20 cellular contexts compared by ENCODE assay signal in the genomic region with DNA sequence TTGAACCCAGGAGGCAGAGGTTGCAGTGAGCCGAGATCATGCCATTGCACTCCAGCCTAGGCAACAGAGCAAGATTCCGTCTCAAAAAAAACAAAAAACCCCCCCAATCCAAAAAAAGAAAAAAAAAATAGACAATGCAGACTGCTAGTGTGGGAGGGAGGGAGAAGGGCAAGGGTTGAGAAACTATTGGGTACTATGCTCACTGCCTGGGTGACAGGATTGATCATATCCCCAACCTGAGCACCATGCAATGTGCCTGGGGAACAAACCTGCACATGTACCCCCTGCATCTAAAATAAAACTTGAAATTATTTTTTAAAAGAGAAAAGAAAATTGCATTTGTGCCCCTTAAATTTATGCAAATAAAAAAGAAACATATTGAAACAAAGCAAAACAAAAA.
DNase-seq lines count a peak whose midpoint lies in the region; ATAC-seq and TF ChIP-seq lines count a peak whose summit lies in the region.
"Had no signal": no experiment of that assay in that cellular context is flagged by ENCODE, and none has a peak within 500 bp of the region (broad histone marks: within the 10 kb centered on the region; RNA-seq: fewer than 3 reads in every experiment).

No MANE protein-coding gene starts in this region.

- H3K9ac ChIP-seq in mesenchymal stem cell (ENCODE audit: low read length) (no peak overlapping the region), trophoblast cell (ENCODE audit: low read length) (no peak overlapping the region)

- H3K4me2 ChIP-seq in mesenchymal stem cell (ENCODE audit: low read length, poor library complexity, severe bottlenecking) (no peak overlapping the region), trophoblast cell (ENCODE audit: low read length) (peak overlapping the region; percentile 21)

- no peaks in the 10 kb centered on the region for H3K36me3 Mint-ChIP-seq in activated naive CD4-positive, alpha-beta T cell treated with anti-CD3 and anti-CD28 coated beads, Interleukin-2, amount 50 U/mL, for 72 hours

- H3K4ac ChIP-seq in mesenchymal stem cell (ENCODE audit: low read depth in 1 of 2, low read length in 2 of 2), result no peak overlapping the region
- peak overlapping the region; percentile 96 for H3K4ac ChIP-seq in trophoblast cell (ENCODE audit: low read depth, low read length)

- H3K79me1 ChIP-seq in mesenchymal stem cell (replicated peaks; ENCODE audit: low read length, poor library complexity, severe bottlenecking) (no peaks in the 10 kb centered on the region), trophoblast cell (ENCODE audit: low read length) (peaks cover 47% of the 10 kb centered on the region)

- ATAC-seq in activated naive CD4-positive, alpha-beta T cell treated with anti-CD3 and anti-CD28 coated beads, Interleukin-2, amount 50 U/mL, for 72 hours, result no peak
- no peak for ATAC-seq in upper lobe of right lung
- ATAC-seq in HG02840 (IDR thresholded peaks at IDR 0.05; ENCODE audit: low FRiP score, unreplicated experiment), result no peak
- ATAC-seq: HCT116 had no signal

- peaks cover 10% of the 10 kb centered on the region for H3K79me2 ChIP-seq in trophoblast cell (ENCODE audit: control insufficient read depth, insufficient read depth, low read length, poor library complexity)

- H3K4me1 ChIP-seq in A673 (ENCODE audit: insufficient read depth, low read length, poor library complexity, severe bottlenecking) (peaks cover 30% of the 10 kb centered on the region), mesenchymal stem cell (ENCODE audit: control insufficient read depth, insufficient read depth, low read depth, low read length) (peaks cover 17% of the 10 kb centered on the region), trophoblast cell (ENCODE audit: control insufficient read depth in 1 of 2, insufficient read depth in 2 of 2, low read length in 2 of 2) (peaks cover 26 to 28% of the 10 kb centered on the region in 2 experiments), upper lobe of right lung (peaks cover 3% of the 10 kb centered on the region)

- no peaks in the 10 kb centered on the region for H3K9me3 Mint-ChIP-seq in activated naive CD4-positive, alpha-beta T cell treated with anti-CD3 and anti-CD28 coated beads, Interleukin-2, amount 50 U/mL, for 72 hours

- H3K27ac ChIP-seq in A673 (ENCODE audit: low read depth, low read length, poor library complexity, severe bottlenecking) (peak overlapping the region; percentile 90), RWPE1 (0 out of 2 replicates have a peak overlapping the region, but pooled peaks have one; percentile 28), mesenchymal stem cell (ENCODE audit: low read length, poor library complexity, severe bottlenecking) (peak overlapping the region; percentile 62), trophoblast cell (ENCODE audit: low read depth, low read length) (peak overlapping the region; percentile 94), upper lobe of right lung (no peak overlapping the region)

- H4K8ac ChIP-seq in mesenchymal stem cell (ENCODE audit: low read length) (no peak overlapping the region), trophoblast cell (ENCODE audit: low read depth, low read length) (peak overlapping the region; percentile 40)

- no peak overlapping the region for H4K12ac ChIP-seq in trophoblast cell (ENCODE audit: low read depth, low read length)

- H3K9me3 ChIP-seq in A673 (ENCODE audit: low read depth, low read length, poor library complexity, severe bottlenecking) (no peaks in the 10 kb centered on the region), mesenchymal stem cell (ENCODE audit: control insufficient read depth, low read length) (peaks cover 1% of the 10 kb centered on the region), trophoblast cell (ENCODE audit: insufficient read depth, low read depth, low read length) (no peaks in the 10 kb centered on the region), upper lobe of right lung (no peaks in the 10 kb centered on the region)

- H3K27ac Mint-ChIP-seq in activated naive CD4-positive, alpha-beta T cell treated with anti-CD3 and anti-CD28 coated beads, Interleukin-2, amount 50 U/mL, for 72 hours, result no peak overlapping the region
- H3K27ac Mint-ChIP-seq: B cell had no signal

- H3K23ac ChIP-seq in mesenchymal stem cell (ENCODE audit: low read length in 2 of 2) (no peak overlapping the region), trophoblast cell (ENCODE audit: low read length) (no peak overlapping the region)

- H2BK5ac ChIP-seq in mesenchymal stem cell (ENCODE audit: low read depth, low read length, poor library complexity, severe bottlenecking), result no peak overlapping the region
- peak overlapping the region; percentile 99 for H2BK5ac ChIP-seq in trophoblast cell (ENCODE audit: low read depth, low read length, poor library complexity)

- H2BK120ac ChIP-seq in mesenchymal stem cell (ENCODE audit: low read depth, low read length) (no peak overlapping the region), trophoblast cell (ENCODE audit: insufficient read depth, low read length, poor library complexity) (peak overlapping the region; percentile 96)

- WGBS in mesenchymal stem cell, result no CpG with 5 or more reads among the region's 2 CpGs
- WGBS in trophoblast cell (ENCODE audit: extremely low coverage, insufficient coverage, insufficient read length), result no CpG with 5 or more reads among the region's 2 CpGs

- TF ChIP-seq CTCF in A673 (conservative IDR thresholded peaks at IDR 0.05; ENCODE audit: low read depth, low read length) (no peak), RWPE1 (conservative IDR thresholded peaks at IDR 0.05; ENCODE audit: low read depth) (no peak), upper lobe of right lung (IDR thresholded peaks at IDR 0.05) (no peak)

- H3K14ac ChIP-seq in mesenchymal stem cell (ENCODE audit: low read length in 2 of 2), result no peak overlapping the region
- peak overlapping the region; percentile 91 for H3K14ac ChIP-seq in trophoblast cell (ENCODE audit: low read length)

- H2BK15ac ChIP-seq in mesenchymal stem cell (ENCODE audit: low read depth, poor library complexity, severe bottlenecking), result no peak overlapping the region

- CTCF ChIA-PET in A673 (lab: Charles Lee) (interaction anchor here (0.7 kb wide), 1 partner anchor 126 kb away, joined by 3 read pairs; no protein-coding TSS in a partner anchor), RWPE1 (lab: Yijun Ruan, JAX) (no interaction called here)

- intact Hi-C loops in A673 (cut with micrococcal nuclease; ENCODE audit: unreplicated experiment), result loop anchor here (5.0 kb wide), 2 partner anchors 126 to 296 kb away; no protein-coding TSS in a partner anchor
- intact Hi-C loops in upper lobe of right lung (cut with DNase I), result no loop called here

- H3K4me3 ChIP-seq in A673 (ENCODE audit: low read depth, low read length, poor library complexity, severe bottlenecking) (no peak overlapping the region), mesenchymal stem cell (ENCODE audit: insufficient read depth in 1 of 2, low read depth in 1 of 2, low read length in 2 of 2) (no peak overlapping the region), trophoblast cell (ENCODE audit: low read depth, low read length) (no peak overlapping the region), upper lobe of right lung (no peak overlapping the region)

- H3K18ac ChIP-seq in mesenchymal stem cell (ENCODE audit: low read depth in 1 of 2, low read length in 2 of 2) (no peak overlapping the region), trophoblast cell (ENCODE audit: low read length) (peak overlapping the region; percentile 89)

- no peaks in the 10 kb centered on the region for H3K36me3 ChIP-seq in A673 (ENCODE audit: insufficient read depth, low read length, poor library complexity, severe bottlenecking)
- H3K36me3 ChIP-seq in mesenchymal stem cell (ENCODE audit: control insufficient read depth in 1 of 2, insufficient read depth in 2 of 2, low read depth in 1 of 2, low read length in 2 of 2), result no peaks in the 10 kb centered on the region
- H3K36me3 ChIP-seq in trophoblast cell (ENCODE audit: control insufficient read depth in 1 of 2, insufficient read depth in 2 of 2, low read length in 2 of 2), result no peaks in the 10 kb centered on the region
- H3K36me3 ChIP-seq in upper lobe of right lung, result no peaks in the 10 kb centered on the region

- peak overlapping the region; percentile 92 for H2AK5ac ChIP-seq in mesenchymal stem cell (ENCODE audit: low read length, severe bottlenecking)
- no peak overlapping the region for H2AK5ac ChIP-seq in trophoblast cell (ENCODE audit: low read length)

- POLR2A ChIA-PET in A673 (lab: Charles Lee; ENCODE audit: low non-redundant PET) (interaction anchor here (0.6 to 1.0 kb wide), 2 partner anchors 98 to 134 kb away, joined by 3 read pairs; partner anchors contain the start of genes HSPA2 and ZBTB1), RWPE1 (lab: Yijun Ruan, JAX; ENCODE audit: low non-redundant PET) (no interaction called here)

- H2BK12ac ChIP-seq in mesenchymal stem cell (ENCODE audit: low read length in 2 of 2) (no peak overlapping the region), trophoblast cell (ENCODE audit: low read length) (peak overlapping the region; percentile 95)

- BruUV-seq in A673 (replicated peaks; lab: Mats Ljungman, UMichigan), result no TSS peak

- H4K91ac ChIP-seq in mesenchymal stem cell (ENCODE audit: low read length) (no peak overlapping the region), trophoblast cell (ENCODE audit: low read depth, low read length) (peak overlapping the region; percentile 98)

- H2AFZ ChIP-seq in mesenchymal stem cell (ENCODE audit: low read depth, low read length) (no peak overlapping the region), trophoblast cell (ENCODE audit: insufficient read depth, low read length, poor library complexity) (no peak overlapping the region)

- no peak for DNase-seq in A673 (ENCODE audit: low spot score)
- no peak for DNase-seq in RWPE1 (ENCODE audit: low spot score)
- DNase-seq in mesenchymal stem cell, result no peak
- DNase-seq in trophoblast cell, result no peak
- DNase-seq in activated naive CD4-positive, alpha-beta T cell treated with anti-CD3 and anti-CD28 coated beads, Interleukin-2, amount 50 U/mL, for 72 hours (ENCODE audit: low spot score in 2 of 2), result no peak
- DNase-seq in upper lobe of right lung, result no peak
- no peak for DNase-seq in inferior parietal cortex (ENCODE audit: extremely low spot score)
- DNase-seq: DMS79, KBM-7, MM.1S, NCI-H1048, NCI-H1417 treated with DMSO at 0.1 percent for 48 hours, NCI-H187, NCI-H446, NCI-H526, OCI-M1, SIG-M5 had no signal

- no peaks in the 10 kb centered on the region for H3K27me3 ChIP-seq in A673 (replicated peaks; ENCODE audit: insufficient read depth, low read depth, low read length, poor library complexity)
- no peaks in the 10 kb centered on the region for H3K27me3 ChIP-seq in mesenchymal stem cell (ENCODE audit: control insufficient read depth in 1 of 2, insufficient read depth in 1 of 2, low read length in 2 of 2)
- no peaks in the 10 kb centered on the region for H3K27me3 ChIP-seq in trophoblast cell (ENCODE audit: insufficient read depth, low read length)
- no peaks in the 10 kb centered on the region for H3K27me3 ChIP-seq in upper lobe of right lung
